ENCODE assay signal across 24 cellular contexts in genomic region chr17:325270-325976, GRCh38.
"Had no signal": no experiment of that assay in that cellular context is flagged by ENCODE, and none has a peak within 500 bp of the region (broad histone marks: within the 10 kb centered on the region; RNA-seq: fewer than 3 reads in every experiment).

No MANE protein-coding gene starts in this region.

- H3K27ac Mint-ChIP-seq: activated naive CD4-positive, alpha-beta T cell treated with anti-CD3 and anti-CD28 coated beads, Interleukin-2, amount 10 ng/mL, durations not matched to agents 7 days and 5 days; activated T-cell treated with anti-CD3 and anti-CD28 coated beads, Interleukin-2, amount 50 U/mL, for 24 hours; naive thymus-derived CD4-positive, alpha-beta T cell; progenitor cell of endocrine pancreas; stimulated activated effector memory CD8-positive, alpha-beta T cell treated with anti-CD3 and anti-CD28 coated beads, Interleukin-12 subunit alpha, Interleukin-12 subunit beta, amount 100 ng/mL, for 72 hours; stimulated activated naive CD8-positive, alpha-beta T cell treated with anti-CD3 and anti-CD28 coated beads, Interleukin-15, Interleukin-2, amounts not matched to agents 100 ng/mL and 50 ng/mL, for 24 hours had no signal

- H3K9me3 Mint-ChIP-seq: activated naive CD4-positive, alpha-beta T cell treated with anti-CD3 and anti-CD28 coated beads, Interleukin-2, amount 10 ng/mL, durations not matched to agents 7 days and 5 days; activated T-cell treated with anti-CD3 and anti-CD28 coated beads, Interleukin-2, amount 50 U/mL, for 24 hours; stimulated activated effector memory CD8-positive, alpha-beta T cell treated with anti-CD3 and anti-CD28 coated beads, Interleukin-12 subunit alpha, Interleukin-12 subunit beta, amount 100 ng/mL, for 72 hours; stimulated activated naive CD8-positive, alpha-beta T cell treated with anti-CD3 and anti-CD28 coated beads, Interleukin-15, Interleukin-2, amounts not matched to agents 100 ng/mL and 50 ng/mL, for 24 hours had no signal

- H3K27me3 Mint-ChIP-seq: activated naive CD4-positive, alpha-beta T cell treated with anti-CD3 and anti-CD28 coated beads, Interleukin-2, amount 10 ng/mL, durations not matched to agents 7 days and 5 days; activated T-cell treated with anti-CD3 and anti-CD28 coated beads, Interleukin-2, amount 50 U/mL, for 24 hours; progenitor cell of endocrine pancreas; stimulated activated naive CD8-positive, alpha-beta T cell treated with anti-CD3 and anti-CD28 coated beads, Interleukin-15, Interleukin-2, amounts not matched to agents 100 ng/mL and 50 ng/mL, for 24 hours had no signal

- H3K36me3 Mint-ChIP-seq: activated naive CD4-positive, alpha-beta T cell treated with anti-CD3 and anti-CD28 coated beads, Interleukin-2, amount 10 ng/mL, durations not matched to agents 7 days and 5 days; stimulated activated effector memory CD8-positive, alpha-beta T cell treated with anti-CD3 and anti-CD28 coated beads, Interleukin-12 subunit alpha, Interleukin-12 subunit beta, amount 100 ng/mL, for 72 hours had no signal

- H3K4me3 ChIP-seq: breast epithelium, colonic mucosa, right lobe of liver, thoracic aorta, uterus had no signal

- DNase-seq: activated CD4-positive, alpha-beta T cell treated with anti-CD3 and anti-CD28 coated beads for 4 hours; activated CD4-positive, alpha-beta T cell treated with anti-CD3 and anti-CD28 coated beads, Interleukin-2, amount 50 U/mL, for 48 hours; activated CD4-positive, CD25-positive, alpha-beta regulatory T cell; activated CD8-positive, alpha-beta memory T cell treated with anti-CD3 and anti-CD28 coated beads, Interleukin-2, amount 50 U/mL, for 48 hours; activated gamma-delta T cell; activated naive CD4-positive, alpha-beta T cell treated with anti-CD3 and anti-CD28 coated beads, Interleukin-2, amount 10 ng/mL, durations not matched to agents 7 days and 5 days; activated T-cell treated with anti-CD3 and anti-CD28 coated beads, Interleukin-2, amount 50 U/mL, for 24 hours; amygdala; colonic mucosa; effector CD8-positive, alpha-beta T cell; left cardiac atrium; midbrain; naive thymus-derived CD4-positive, alpha-beta T cell; small intestine; stimulated activated CD4-positive, alpha-beta T cell treated with anti-CD3 and anti-CD28 coated beads, Interleukin-4, amount 100 ng/mL, for 24 hours; T-helper 1 cell; trophoblast cell; uterus had no signal

- H3K27ac ChIP-seq: breast epithelium, colonic mucosa, right lobe of liver, thoracic aorta, uterus had no signal

- H3K4me1 ChIP-seq: breast epithelium, colonic mucosa, right lobe of liver, uterus had no signal

- ATAC-seq: left cardiac atrium; naive thymus-derived CD4-positive, alpha-beta T cell; right lobe of liver; stimulated activated effector memory CD8-positive, alpha-beta T cell treated with anti-CD3 and anti-CD28 coated beads, Interleukin-12 subunit alpha, Interleukin-12 subunit beta, amount 100 ng/mL, for 72 hours had no signal

- H3K36me3 ChIP-seq: breast epithelium, colonic mucosa, thoracic aorta, uterus had no signal

- H3K9me3 ChIP-seq: breast epithelium, colonic mucosa, right lobe of liver, thoracic aorta, uterus had no signal

- H3K27me3 ChIP-seq: breast epithelium, colonic mucosa, right lobe of liver, uterus had no signal

- H3K4me1 Mint-ChIP-seq: stimulated activated effector memory CD8-positive, alpha-beta T cell treated with anti-CD3 and anti-CD28 coated beads, Interleukin-12 subunit alpha, Interleukin-12 subunit beta, amount 100 ng/mL, for 72 hours had no signal

- H3K4me3 Mint-ChIP-seq: activated naive CD4-positive, alpha-beta T cell treated with anti-CD3 and anti-CD28 coated beads, Interleukin-2, amount 10 ng/mL, durations not matched to agents 7 days and 5 days; activated T-cell treated with anti-CD3 and anti-CD28 coated beads, Interleukin-2, amount 50 U/mL, for 24 hours; naive thymus-derived CD4-positive, alpha-beta T cell; stimulated activated effector memory CD8-positive, alpha-beta T cell treated with anti-CD3 and anti-CD28 coated beads, Interleukin-12 subunit alpha, Interleukin-12 subunit beta, amount 100 ng/mL, for 72 hours; stimulated activated naive CD8-positive, alpha-beta T cell treated with anti-CD3 and anti-CD28 coated beads, Interleukin-15, Interleukin-2, amounts not matched to agents 100 ng/mL and 50 ng/mL, for 24 hours had no signal
